ENCODE assay signal across 28 cellular contexts in the genomic region with DNA sequence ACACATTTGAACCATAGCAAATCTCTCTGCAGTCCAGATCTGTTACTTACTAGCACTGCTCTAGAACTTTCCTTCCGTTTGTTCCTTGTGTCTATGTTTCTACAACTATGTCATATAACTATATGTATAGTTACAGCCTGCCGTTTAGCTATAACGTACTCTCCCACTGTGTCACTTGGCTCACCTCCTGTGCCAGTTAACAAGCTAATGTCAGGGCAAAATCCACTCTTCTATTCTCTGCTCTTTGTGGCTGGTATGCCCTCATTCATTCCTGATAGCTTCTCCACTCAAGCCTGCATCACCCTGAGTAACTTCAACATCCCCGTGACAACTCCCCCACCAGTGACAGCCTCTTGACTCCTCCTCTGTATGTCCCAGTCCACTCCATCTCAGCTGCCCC.
"Had no signal": no experiment of that assay in that cellular context is flagged by ENCODE, and none has a peak within 500 bp of the region (broad histone marks: within the 10 kb centered on the region; RNA-seq: fewer than 3 reads in every experiment).

No MANE protein-coding gene starts in this region.

- H3K4me3 ChIP-seq: neural progenitor cell, ovary, psoas muscle, right lobe of liver, sigmoid colon, stomach, thoracic aorta, thyroid gland, tibial nerve, upper lobe of right lung, uterus had no signal

- ATAC-seq: naive thymus-derived CD4-positive, alpha-beta T cell; natural killer cell; psoas muscle; right cardiac atrium; right lobe of liver; stimulated activated effector memory CD8-positive, alpha-beta T cell treated with anti-CD3 and anti-CD28 coated beads, Interleukin-12 subunit alpha, Interleukin-12 subunit beta, amount 100 ng/mL, for 72 hours; stimulated activated naive B cell treated with anti-CD40 and anti-IgM and Interleukin-4, amounts not matched to agents 10 μg/mL and 1 μg/mL and 100 μg/mL, for 72 hours; upper lobe of right lung had no signal

- H3K9me3 ChIP-seq: ovary, psoas muscle, right lobe of liver, sigmoid colon, stomach, thoracic aorta, thyroid gland, tibial nerve, upper lobe of right lung, uterus had no signal

- H3K9me3 Mint-ChIP-seq: natural killer cell, nephron, neural progenitor cell had no signal

- H3K4me3 Mint-ChIP-seq: naive thymus-derived CD4-positive, alpha-beta T cell; natural killer cell; nephron; neural progenitor cell; stimulated activated effector memory CD8-positive, alpha-beta T cell treated with anti-CD3 and anti-CD28 coated beads, Interleukin-12 subunit alpha, Interleukin-12 subunit beta, amount 100 ng/mL, for 72 hours; stimulated activated naive B cell treated with anti-CD40 and anti-IgM and Interleukin-4, amounts not matched to agents 10 μg/mL and 1 μg/mL and 100 μg/mL, for 72 hours; type B pancreatic cell had no signal

- H3K4me1 ChIP-seq: neural progenitor cell, parathyroid adenoma, psoas muscle, right lobe of liver, stomach, thyroid gland, tibial nerve, upper lobe of right lung, uterus had no signal

- H3K36me3 ChIP-seq: neural progenitor cell, ovary, right lobe of liver, sigmoid colon, stomach, thoracic aorta, thyroid gland, tibial nerve, upper lobe of right lung, uterus had no signal

- DNase-seq: naive thymus-derived CD4-positive, alpha-beta T cell; natural killer cell; occipital lobe; ovary; posterior cingulate gyrus; psoas muscle; right cardiac atrium; right lobe of liver; sigmoid colon; small intestine; stimulated activated CD4-positive, alpha-beta T cell treated with anti-CD3 and anti-CD28 coated beads, Interleukin-15, amount 100 ng/mL, for 24 hours; stimulated activated CD4-positive, alpha-beta T cell treated with anti-CD3 and anti-CD28 coated beads, Interleukin-2, amount 100 ng/mL, for 24 hours; stimulated activated CD4-positive, alpha-beta T cell treated with anti-CD3 and anti-CD28 coated beads, Interleukin-2, amount 100 ng/mL, for 48 hours; stimulated activated CD4-positive, alpha-beta T cell treated with anti-CD3 and anti-CD28 coated beads, Interleukin-4, amount 100 ng/mL, for 24 hours; stimulated activated naive B cell treated with anti-CD40 and anti-IgM and Interleukin-4, amounts not matched to agents 10 μg/mL and 1 μg/mL and 100 μg/mL, for 72 hours; stimulated activated naive CD4-positive, alpha-beta T cell treated with Interleukin-2 at 50 U/mL for 16 hours; stomach; thyroid gland; upper lobe of right lung; uterus had no signal

- H3K27me3 Mint-ChIP-seq: progenitor cell of endocrine pancreas; stimulated activated naive B cell treated with anti-CD40 and anti-IgM and Interleukin-4, amounts not matched to agents 10 μg/mL and 1 μg/mL and 100 μg/mL, for 72 hours had no signal

- H3K27ac Mint-ChIP-seq: naive thymus-derived CD4-positive, alpha-beta T cell; natural killer cell; nephron; neural progenitor cell; progenitor cell of endocrine pancreas; stimulated activated effector memory CD8-positive, alpha-beta T cell treated with anti-CD3 and anti-CD28 coated beads, Interleukin-12 subunit alpha, Interleukin-12 subunit beta, amount 100 ng/mL, for 72 hours; stimulated activated naive B cell treated with anti-CD40 and anti-IgM and Interleukin-4, amounts not matched to agents 10 μg/mL and 1 μg/mL and 100 μg/mL, for 72 hours; type B pancreatic cell had no signal

- H3K27me3 ChIP-seq: neural progenitor cell, ovary, right lobe of liver, sigmoid colon, stomach, thyroid gland, tibial nerve, upper lobe of right lung, uterus had no signal

- H3K27ac ChIP-seq: neural progenitor cell, ovary, parathyroid adenoma, psoas muscle, right lobe of liver, sigmoid colon, stomach, thoracic aorta, thyroid gland, tibial nerve, upper lobe of right lung, uterus had no signal

- H3K36me3 Mint-ChIP-seq: naive thymus-derived CD4-positive, alpha-beta T cell; natural killer cell; neural progenitor cell; stimulated activated effector memory CD8-positive, alpha-beta T cell treated with anti-CD3 and anti-CD28 coated beads, Interleukin-12 subunit alpha, Interleukin-12 subunit beta, amount 100 ng/mL, for 72 hours; stimulated activated naive B cell treated with anti-CD40 and anti-IgM and Interleukin-4, amounts not matched to agents 10 μg/mL and 1 μg/mL and 100 μg/mL, for 72 hours; type B pancreatic cell had no signal

- H3K4me1 Mint-ChIP-seq: naive thymus-derived CD4-positive, alpha-beta T cell; natural killer cell; stimulated activated effector memory CD8-positive, alpha-beta T cell treated with anti-CD3 and anti-CD28 coated beads, Interleukin-12 subunit alpha, Interleukin-12 subunit beta, amount 100 ng/mL, for 72 hours; stimulated activated naive B cell treated with anti-CD40 and anti-IgM and Interleukin-4, amounts not matched to agents 10 μg/mL and 1 μg/mL and 100 μg/mL, for 72 hours had no signal
